ENCODE assay signal across 8 cellular contexts in genomic region chr5:134225780-134226440, GRCh38. TPM values are rescaled to one million over a fixed set of nuclear protein-coding genes. Genes with fewer than 3 reads are reported as not detected.
A peak's percentile ranks its signal among the peaks of the same experiment; 100 is the strongest.
DNase-seq lines count a peak whose midpoint lies in the region; ATAC-seq and TF ChIP-seq lines count a peak whose summit lies in the region.

Gene PPP2CA, minus strand, starts transcription at chr5:134226073. Its CDS starts 212 bp downstream, at chr5:134225861.

- H3K4me3 ChIP-seq in ascending aorta (peak within 1 kb of the TSS; percentile 76 to 91), right cardiac atrium (ENCODE audit: low read length) (peak within 1 kb of the TSS; percentile 70), vagina (peak within 1 kb of the TSS; percentile 84 to 97)

- H3K36me3 Mint-ChIP-seq in T-helper 2 cell treated with Interferon-gamma antibody and Interleukin-4, amounts not matched to agents 5 μg/mL and 100 μg/mL, for 36 hours (ENCODE audit: low read depth), result peaks cover 32% of the 10 kb centered on the region

- peak; percentile 29 to 95 for TF ChIP-seq POLR2A in vagina (IDR thresholded peaks at IDR 0.05)

- H3K27me3 ChIP-seq in ascending aorta (no peaks in the 10 kb centered on the region), right cardiac atrium (ENCODE audit: control insufficient read depth, insufficient read depth) (no peaks in the 10 kb centered on the region), vagina (no peaks in the 10 kb centered on the region)

- H3K9me3 Mint-ChIP-seq in T-helper 2 cell treated with Interferon-gamma antibody and Interleukin-4, amounts not matched to agents 5 μg/mL and 100 μg/mL, for 36 hours, result no peaks in the 10 kb centered on the region

- peak; percentile 84 for ATAC-seq in GM18502 (IDR thresholded peaks at IDR 0.05; ENCODE audit: poor library complexity, unreplicated experiment)
- ATAC-seq in HG02970 (IDR thresholded peaks at IDR 0.05; ENCODE audit: low FRiP score, unreplicated experiment), result peak; percentile 85
- peak; percentile 95 to 96 for ATAC-seq in right cardiac atrium

- peaks cover 39% of the 10 kb centered on the region for H3K4me1 Mint-ChIP-seq in T-helper 2 cell treated with Interferon-gamma antibody and Interleukin-4, amounts not matched to agents 5 μg/mL and 100 μg/mL, for 36 hours (ENCODE audit: low read depth)

- peak within 1 kb of the TSS; percentile 100 for H3K27ac ChIP-seq in ascending aorta
- peak within 1 kb of the TSS; percentile 95 for H3K27ac ChIP-seq in right cardiac atrium (ENCODE audit: low read length)
- H3K27ac ChIP-seq in vagina, result peak within 1 kb of the TSS; percentile 100

- intact Hi-C loops in ascending aorta (cut with DNase I), result loop anchor here (1.0 to 5.0 kb wide), 7 partner anchors 41 to 511 kb away; partner anchors contain the start of genes CAMLG, SEC24A and UBE2B
- intact Hi-C loops in right cardiac atrium (cut with DNase I), result no loop called here
- intact Hi-C loops in vagina (cut with DNase I), result loop anchor here (1.0 kb wide), 1 partner anchor 49 kb away; no protein-coding TSS in a partner anchor

- WGBS in right cardiac atrium, result under 1% methylated on average over 73 of the region's 73 CpGs

- no peaks in the 10 kb centered on the region for H3K27me3 Mint-ChIP-seq in T-helper 2 cell treated with Interferon-gamma antibody and Interleukin-4, amounts not matched to agents 5 μg/mL and 100 μg/mL, for 36 hours (ENCODE audit: low read depth)

- peaks cover 7 to 37% of the 10 kb centered on the region in 2 donors for H3K4me1 ChIP-seq in ascending aorta
- H3K4me1 ChIP-seq in right cardiac atrium (ENCODE audit: control insufficient read depth, insufficient read depth, low read length), result peaks cover 2% of the 10 kb centered on the region
- peaks cover 48% of the 10 kb centered on the region for H3K4me1 ChIP-seq in vagina

- TF ChIP-seq CTCF in ascending aorta (IDR thresholded peaks at IDR 0.05), result no peak
- TF ChIP-seq CTCF in vagina (IDR thresholded peaks at IDR 0.05), result peak in 1 of 3 experiments; percentile 22

- peak within 1 kb of the TSS; percentile 98 for H3K27ac Mint-ChIP-seq in T-helper 2 cell treated with Interferon-gamma antibody and Interleukin-4, amounts not matched to agents 5 μg/mL and 100 μg/mL, for 36 hours

- no peaks in the 10 kb centered on the region for H3K9me3 ChIP-seq in ascending aorta
- no peaks in the 10 kb centered on the region for H3K9me3 ChIP-seq in right cardiac atrium (ENCODE audit: control insufficient read depth, low read length)
- H3K9me3 ChIP-seq in vagina, result no peaks in the 10 kb centered on the region

- H3K36me3 ChIP-seq in ascending aorta (no peaks in the 10 kb centered on the region), vagina (no peaks in the 10 kb centered on the region)

- H3K4me3 Mint-ChIP-seq in T-helper 2 cell treated with Interferon-gamma antibody and Interleukin-4, amounts not matched to agents 5 μg/mL and 100 μg/mL, for 36 hours, result peak within 1 kb of the TSS; percentile 80

- peak; percentile 87 to 90 for DNase-seq in NCI-H1930 (lab: John Stamatoyannopoulos, UW)
- peak; percentile 100 for DNase-seq in T-helper 2 cell treated with Interferon-gamma antibody and Interleukin-4, amounts not matched to agents 5 μg/mL and 100 μg/mL, for 36 hours (ENCODE audit: low spot score)
- DNase-seq in ascending aorta (ENCODE audit: low spot score in 2 of 2), result peak; percentile 96 to 99
- peak; percentile 99 to 100 (median 99) for DNase-seq in right cardiac atrium
- DNase-seq in putamen (ENCODE audit: low spot score), result peak; percentile 99
- peak in 1 of 2 donors; percentile 99 for DNase-seq in vagina (ENCODE audit: extremely low spot score in 2 of 2)

RNA-seq across cellular contexts. Expression of gene PPP2CA, which starts in this region (rescaled TPM):
- total RNA-seq in ascending aorta, result 26.2 TPM
- total RNA-seq in right cardiac atrium, result 100 to 1,000 TPM; 132 to 178 (median 141) TPM
- 57.9 TPM for polyA plus RNA-seq in right cardiac atrium
- total RNA-seq in vagina, result 56.2 TPM

Comparison
In these comparisons a context has a peak if more than half of its experiments do, and no peak if none do; other contexts are left out.
1. intact Hi-C loops: an anchor here in ascending aorta (1.0 to 5.0 kb wide) and vagina (1.0 kb wide); none called in right cardiac atrium.